In the genomic region with DNA sequence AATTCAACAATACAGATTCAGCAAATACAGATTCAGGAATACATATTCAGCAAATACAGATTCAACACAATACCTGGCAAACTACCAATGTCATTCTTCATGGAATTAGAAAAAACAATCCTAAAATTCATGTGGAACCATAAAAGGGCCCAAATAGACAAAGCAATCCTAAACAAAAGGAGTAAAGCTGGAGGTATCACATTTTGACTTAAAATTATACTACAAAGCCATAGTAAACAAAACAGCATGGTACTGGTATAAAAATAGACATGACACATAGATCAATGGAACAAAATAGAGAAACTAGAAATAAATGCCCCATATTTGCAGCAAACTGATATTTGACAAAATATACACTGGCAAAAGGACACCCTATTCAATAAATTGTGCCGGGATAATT, we compare ENCODE assay signal across 1 cellular context.
TF ChIP-seq lines count a peak whose summit lies in the region.

No MANE protein-coding gene starts in this region.

TF ChIP-seq in K562, 482 proteins besides CTCF, POLR2A, EP300 and RAD21:
- TF ChIP-seq MEF2A (IDR thresholded peaks at IDR 0.05; ENCODE audit: control insufficient read depth, low read depth, low read length) (peak; percentile 68; the same call in 1 of the 2 replicates), CCNT2 (IDR thresholded peaks at IDR 0.05; ENCODE audit: borderline replicate concordance, extremely low read depth, insufficient read length, low read depth, low read length) (no peak), MTA1 (IDR thresholded peaks at IDR 0.05; ENCODE audit: borderline replicate concordance) (no peak), PHF8 (IDR thresholded peaks at IDR 0.05; ENCODE audit: borderline replicate concordance, low read length) (no peak), RFX1 (IDR thresholded peaks at IDR 0.05) (no peak), MEF2D (tag; conservative IDR thresholded peaks at IDR 0.05; ENCODE audit: low read depth) (peak; percentile 36; the same call in 1 of the 2 replicates), KDM1A (IDR thresholded peaks at IDR 0.05) (0 out of 4 replicates have a peak, but pooled peaks of 1 of the 2 experiments have one; percentile 25), ZNF316 (IDR thresholded peaks at IDR 0.05) (0 out of 2 replicates have a peak, but pooled peaks have one; percentile 39), FOXP1 (CRISPR knock-in tag; IDR thresholded peaks at IDR 0.05) (no peak), TRIM28 (IDR thresholded peaks at IDR 0.05) (0 out of 2 replicates have a peak, but pooled peaks have one; percentile 17), RBM25 (IDR thresholded peaks at IDR 0.05; ENCODE audit: low read depth, low read length, severe bottlenecking) (peak; percentile 78), BCOR (IDR thresholded peaks at IDR 0.05) (peak; percentile 63; the same call in 1 of the 2 replicates), ADNP (tag; IDR thresholded peaks at IDR 0.05) (0 out of 2 replicates have a peak, but pooled peaks have one; percentile 25)
- TF ChIP-seq, protein P1, sequence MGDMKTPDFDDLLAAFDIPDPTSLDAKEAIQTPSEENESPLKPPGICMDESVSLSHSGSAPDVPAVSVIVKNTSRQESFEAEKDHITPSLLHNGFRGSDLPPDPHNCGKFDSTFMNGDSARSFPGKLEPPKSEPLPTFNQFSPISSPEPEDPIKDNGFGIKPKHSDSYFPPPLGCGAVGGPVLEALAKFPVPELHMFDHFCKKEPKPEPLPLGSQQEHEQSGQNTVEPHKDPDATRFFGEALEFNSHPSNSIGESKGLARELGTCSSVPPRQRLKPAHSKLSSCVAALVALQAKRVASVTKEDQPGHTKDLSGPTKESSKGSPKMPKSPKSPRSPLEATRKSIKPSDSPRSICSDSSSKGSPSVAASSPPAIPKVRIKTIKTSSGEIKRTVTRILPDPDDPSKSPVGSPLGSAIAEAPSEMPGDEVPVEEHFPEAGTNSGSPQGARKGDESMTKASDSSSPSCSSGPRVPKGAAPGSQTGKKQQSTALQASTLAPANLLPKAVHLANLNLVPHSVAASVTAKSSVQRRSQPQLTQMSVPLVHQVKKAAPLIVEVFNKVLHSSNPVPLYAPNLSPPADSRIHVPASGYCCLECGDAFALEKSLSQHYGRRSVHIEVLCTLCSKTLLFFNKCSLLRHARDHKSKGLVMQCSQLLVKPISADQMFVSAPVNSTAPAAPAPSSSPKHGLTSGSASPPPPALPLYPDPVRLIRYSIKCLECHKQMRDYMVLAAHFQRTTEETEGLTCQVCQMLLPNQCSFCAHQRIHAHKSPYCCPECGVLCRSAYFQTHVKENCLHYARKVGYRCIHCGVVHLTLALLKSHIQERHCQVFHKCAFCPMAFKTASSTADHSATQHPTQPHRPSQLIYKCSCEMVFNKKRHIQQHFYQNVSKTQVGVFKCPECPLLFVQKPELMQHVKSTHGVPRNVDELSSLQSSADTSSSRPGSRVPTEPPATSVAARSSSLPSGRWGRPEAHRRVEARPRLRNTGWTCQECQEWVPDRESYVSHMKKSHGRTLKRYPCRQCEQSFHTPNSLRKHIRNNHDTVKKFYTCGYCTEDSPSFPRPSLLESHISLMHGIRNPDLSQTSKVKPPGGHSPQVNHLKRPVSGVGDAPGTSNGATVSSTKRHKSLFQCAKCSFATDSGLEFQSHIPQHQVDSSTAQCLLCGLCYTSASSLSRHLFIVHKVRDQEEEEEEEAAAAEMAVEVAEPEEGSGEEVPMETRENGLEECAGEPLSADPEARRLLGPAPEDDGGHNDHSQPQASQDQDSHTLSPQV (IDR thresholded peaks at IDR 0.05) = no peak
- TF ChIP-seq, protein P2, sequence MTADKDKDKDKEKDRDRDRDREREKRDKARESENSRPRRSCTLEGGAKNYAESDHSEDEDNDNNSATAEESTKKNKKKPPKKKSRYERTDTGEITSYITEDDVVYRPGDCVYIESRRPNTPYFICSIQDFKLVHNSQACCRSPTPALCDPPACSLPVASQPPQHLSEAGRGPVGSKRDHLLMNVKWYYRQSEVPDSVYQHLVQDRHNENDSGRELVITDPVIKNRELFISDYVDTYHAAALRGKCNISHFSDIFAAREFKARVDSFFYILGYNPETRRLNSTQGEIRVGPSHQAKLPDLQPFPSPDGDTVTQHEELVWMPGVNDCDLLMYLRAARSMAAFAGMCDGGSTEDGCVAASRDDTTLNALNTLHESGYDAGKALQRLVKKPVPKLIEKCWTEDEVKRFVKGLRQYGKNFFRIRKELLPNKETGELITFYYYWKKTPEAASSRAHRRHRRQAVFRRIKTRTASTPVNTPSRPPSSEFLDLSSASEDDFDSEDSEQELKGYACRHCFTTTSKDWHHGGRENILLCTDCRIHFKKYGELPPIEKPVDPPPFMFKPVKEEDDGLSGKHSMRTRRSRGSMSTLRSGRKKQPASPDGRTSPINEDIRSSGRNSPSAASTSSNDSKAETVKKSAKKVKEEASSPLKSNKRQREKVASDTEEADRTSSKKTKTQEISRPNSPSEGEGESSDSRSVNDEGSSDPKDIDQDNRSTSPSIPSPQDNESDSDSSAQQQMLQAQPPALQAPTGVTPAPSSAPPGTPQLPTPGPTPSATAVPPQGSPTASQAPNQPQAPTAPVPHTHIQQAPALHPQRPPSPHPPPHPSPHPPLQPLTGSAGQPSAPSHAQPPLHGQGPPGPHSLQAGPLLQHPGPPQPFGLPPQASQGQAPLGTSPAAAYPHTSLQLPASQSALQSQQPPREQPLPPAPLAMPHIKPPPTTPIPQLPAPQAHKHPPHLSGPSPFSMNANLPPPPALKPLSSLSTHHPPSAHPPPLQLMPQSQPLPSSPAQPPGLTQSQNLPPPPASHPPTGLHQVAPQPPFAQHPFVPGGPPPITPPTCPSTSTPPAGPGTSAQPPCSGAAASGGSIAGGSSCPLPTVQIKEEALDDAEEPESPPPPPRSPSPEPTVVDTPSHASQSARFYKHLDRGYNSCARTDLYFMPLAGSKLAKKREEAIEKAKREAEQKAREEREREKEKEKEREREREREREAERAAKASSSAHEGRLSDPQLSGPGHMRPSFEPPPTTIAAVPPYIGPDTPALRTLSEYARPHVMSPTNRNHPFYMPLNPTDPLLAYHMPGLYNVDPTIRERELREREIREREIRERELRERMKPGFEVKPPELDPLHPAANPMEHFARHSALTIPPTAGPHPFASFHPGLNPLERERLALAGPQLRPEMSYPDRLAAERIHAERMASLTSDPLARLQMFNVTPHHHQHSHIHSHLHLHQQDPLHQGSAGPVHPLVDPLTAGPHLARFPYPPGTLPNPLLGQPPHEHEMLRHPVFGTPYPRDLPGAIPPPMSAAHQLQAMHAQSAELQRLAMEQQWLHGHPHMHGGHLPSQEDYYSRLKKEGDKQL (CRISPR knock-in tag; IDR thresholded peaks at IDR 0.05; ENCODE audit: borderline replicate concordance) = no peak
- TF ChIP-seq, protein P3, sequence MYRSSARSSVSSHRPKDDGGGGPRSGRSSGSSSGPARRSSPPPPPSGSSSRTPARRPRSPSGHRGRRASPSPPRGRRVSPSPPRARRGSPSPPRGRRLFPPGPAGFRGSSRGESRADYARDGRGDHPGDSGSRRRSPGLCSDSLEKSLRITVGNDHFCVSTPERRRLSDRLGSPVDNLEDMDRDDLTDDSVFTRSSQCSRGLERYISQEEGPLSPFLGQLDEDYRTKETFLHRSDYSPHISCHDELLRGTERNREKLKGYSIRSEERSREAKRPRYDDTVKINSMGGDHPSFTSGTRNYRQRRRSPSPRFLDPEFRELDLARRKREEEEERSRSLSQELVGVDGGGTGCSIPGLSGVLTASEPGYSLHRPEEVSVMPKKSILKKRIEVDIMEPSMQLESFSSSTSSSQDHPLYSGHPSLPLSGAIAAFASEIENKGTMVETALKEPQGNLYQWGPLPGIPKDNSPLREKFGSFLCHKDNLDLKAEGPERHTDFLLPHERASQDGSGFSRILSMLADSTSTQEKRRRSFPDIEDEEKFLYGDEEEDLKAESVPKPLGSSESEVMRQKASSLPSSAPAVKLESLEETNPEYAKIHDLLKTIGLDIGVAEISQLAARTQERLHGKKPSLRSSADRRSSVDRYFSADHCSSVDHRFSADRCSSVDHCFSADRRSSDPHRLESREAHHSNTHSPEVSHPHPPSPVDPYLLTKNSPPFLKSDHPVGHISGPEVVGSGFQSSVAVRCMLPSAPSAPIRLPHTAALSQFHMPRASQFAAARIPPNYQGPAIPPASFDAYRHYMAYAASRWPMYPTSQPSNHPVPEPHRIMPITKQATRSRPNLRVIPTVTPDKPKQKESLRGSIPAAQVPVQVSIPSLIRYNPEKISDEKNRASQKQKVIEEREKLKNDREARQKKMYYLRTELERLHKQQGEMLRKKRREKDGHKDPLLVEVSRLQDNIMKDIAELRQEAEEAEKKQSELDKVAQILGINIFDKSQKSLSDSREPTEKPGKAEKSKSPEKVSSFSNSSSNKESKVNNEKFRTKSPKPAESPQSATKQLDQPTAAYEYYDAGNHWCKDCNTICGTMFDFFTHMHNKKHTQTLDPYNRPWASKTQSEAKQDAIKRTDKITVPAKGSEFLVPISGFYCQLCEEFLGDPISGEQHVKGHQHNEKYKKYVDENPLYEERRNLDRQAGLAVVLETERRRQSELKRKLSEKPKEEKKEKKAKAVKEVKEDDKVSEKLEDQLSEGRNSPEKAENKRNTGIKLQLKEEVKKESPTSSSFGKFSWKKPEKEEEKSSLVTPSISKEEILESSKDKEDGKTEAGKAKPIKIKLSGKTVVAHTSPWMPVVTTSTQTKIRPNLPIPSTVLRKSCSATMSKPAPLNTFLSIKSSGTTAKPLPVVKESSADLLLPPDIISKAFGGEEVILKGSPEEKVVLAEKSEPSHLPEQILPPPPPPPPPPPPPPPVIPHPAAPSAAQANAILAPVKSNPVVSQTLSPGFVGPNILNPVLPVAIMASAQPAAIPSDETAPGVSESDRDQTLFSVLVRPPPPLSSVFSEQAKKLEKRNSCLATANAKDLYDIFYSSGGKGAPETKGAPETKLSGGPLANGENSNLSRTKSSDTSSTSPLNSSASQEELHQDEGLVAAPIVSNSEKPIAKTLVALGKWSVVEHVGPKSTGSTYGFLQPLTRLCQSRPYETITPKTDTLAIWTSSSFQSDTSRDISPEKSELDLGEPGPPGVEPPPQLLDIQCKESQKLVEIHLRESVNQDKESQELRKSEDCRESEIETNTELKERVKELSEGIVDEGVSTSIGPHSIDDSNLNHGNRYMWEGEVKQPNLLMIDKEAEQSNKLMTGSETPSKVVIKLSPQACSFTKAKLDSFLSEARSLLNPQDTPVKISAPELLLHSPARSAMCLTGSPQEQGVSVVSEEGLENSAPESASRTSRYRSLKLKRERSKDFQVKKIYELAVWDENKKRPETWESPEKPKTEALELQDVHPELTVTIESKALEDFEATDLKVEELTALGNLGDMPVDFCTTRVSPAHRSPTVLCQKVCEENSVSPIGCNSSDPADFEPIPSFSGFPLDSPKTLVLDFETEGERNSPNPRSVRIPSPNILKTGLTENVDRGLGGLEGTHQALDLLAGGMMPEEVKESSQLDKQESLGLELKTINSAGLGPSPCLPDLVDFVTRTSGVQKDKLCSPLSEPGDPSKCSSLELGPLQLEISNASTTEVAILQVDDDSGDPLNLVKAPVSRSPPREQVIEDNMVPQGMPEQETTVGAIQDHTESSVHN (IDR thresholded peaks at IDR 0.05; ENCODE audit: borderline replicate concordance in 1 of 2, low read depth in 1 of 2) = no peak
